ENCODE assay signal across 8 cellular contexts in the genomic region with DNA sequence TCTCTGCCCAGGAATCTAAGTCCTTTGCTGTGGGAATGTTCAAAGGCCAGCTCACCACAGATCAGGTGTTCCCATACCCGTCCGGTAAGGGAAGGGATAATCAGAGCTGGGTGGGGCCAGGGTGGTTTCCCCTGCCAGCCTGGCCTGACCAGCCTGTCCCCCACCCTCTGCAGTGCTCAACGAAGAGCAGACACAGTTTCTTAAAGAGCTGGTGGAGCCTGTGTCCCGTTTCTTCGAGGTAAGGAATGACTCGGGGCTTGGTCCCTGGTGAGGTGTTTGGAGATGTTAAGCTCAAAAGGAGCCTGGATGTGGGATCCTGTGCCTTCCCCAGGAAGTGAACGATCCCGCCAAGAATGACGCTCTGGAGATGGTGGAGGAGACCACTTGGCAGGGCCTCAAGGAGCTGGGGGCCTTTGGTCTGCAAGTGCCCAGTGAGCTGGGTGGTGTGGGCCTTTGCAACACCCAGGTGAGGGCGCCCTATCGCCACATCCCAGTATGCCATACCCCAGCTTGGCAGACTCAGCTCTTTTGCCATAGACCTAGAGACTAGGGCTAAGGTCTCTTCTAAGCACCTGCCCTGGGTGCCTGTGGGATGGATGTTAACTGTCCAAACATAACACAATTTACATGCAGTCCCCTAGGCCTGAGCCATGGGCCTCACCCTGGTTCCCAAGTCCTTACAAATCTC. TPM values are rescaled to one million over a fixed set of nuclear protein-coding genes. Genes with fewer than 3 reads are reported as not detected.
DNase-seq lines count a peak whose midpoint lies in the region; ATAC-seq, FAIRE-seq and TF ChIP-seq lines count a peak whose summit lies in the region.

No MANE protein-coding gene starts in this region.

- DNase-seq in CD8-positive, alpha-beta T cell, result peak in 6 of 7 experiments; percentile 38 to 70 (median 63)
- DNase-seq in HL-60 (ENCODE audit: low read depth in 1 of 2, low spot score in 1 of 2) (peak in 1 of 2 experiments; percentile 61), SK-N-SH (peak; percentile 79), astrocyte (ENCODE audit: low read depth) (peak; percentile 39), spleen (no peak), ureter (ENCODE audit: low spot score) (no peak)

- no peak overlapping the region for H2AFZ ChIP-seq in SK-N-SH (ENCODE audit: low read depth)
- no peak overlapping the region for H2AFZ ChIP-seq in astrocyte (ENCODE audit: low read depth, low read length)

- H3K79me2 ChIP-seq in SK-N-SH (ENCODE audit: insufficient read depth) (peaks cover 40% of the 10 kb centered on the region), astrocyte (ENCODE audit: insufficient read depth, low read length) (peaks cover 45% of the 10 kb centered on the region)

- no peaks in the 10 kb centered on the region for H3K9me3 Mint-ChIP-seq in CD8-positive, alpha-beta T cell
- H3K9me3 Mint-ChIP-seq in astrocyte (ENCODE audit: unreplicated experiment), result no peaks in the 10 kb centered on the region

- H3K4me1 ChIP-seq in CD8-positive, alpha-beta T cell (ENCODE audit: insufficient read depth, low read length), result peaks cover 46% of the 10 kb centered on the region
- H3K4me1 ChIP-seq in SK-N-SH (ENCODE audit: control insufficient read depth in 1 of 2, insufficient read depth in 2 of 2, low read depth in 1 of 2, low read length in 1 of 2) (peaks cover 16 to 48% of the 10 kb centered on the region in 2 experiments; a peak in 2 of 4 replicates), astrocyte (ENCODE audit: insufficient read depth, low read length) (peaks cover 32% of the 10 kb centered on the region), iPS-15b (ENCODE audit: control insufficient read depth, insufficient read depth, low read length) (peaks cover 8% of the 10 kb centered on the region), spleen (peaks cover 27 to 76% (median 57%) of the 10 kb centered on the region in 6 donors)

- H3K36me3 Mint-ChIP-seq in CD8-positive, alpha-beta T cell, result peaks cover 31% of the 10 kb centered on the region
- H3K36me3 Mint-ChIP-seq in astrocyte (ENCODE audit: low read depth, unreplicated experiment), result peaks cover 21% of the 10 kb centered on the region

- peaks cover 49% of the 10 kb centered on the region for H3F3A ChIP-seq in SK-N-SH (replicated peaks; ENCODE audit: insufficient read depth)

- peak overlapping the region; percentile 91 for H3K4me3 Mint-ChIP-seq in CD8-positive, alpha-beta T cell
- H3K4me3 Mint-ChIP-seq in astrocyte (ENCODE audit: unreplicated experiment), result peak overlapping the region; percentile 96

- no peaks in the 10 kb centered on the region for H3K9me2 ChIP-seq in SK-N-SH

- FAIRE-seq in astrocyte (lab: Jason Lieb, UNC), result no peak

- H3K27me3 Mint-ChIP-seq in CD8-positive, alpha-beta T cell (ENCODE audit: low read depth), result no peaks in the 10 kb centered on the region
- H3K27me3 Mint-ChIP-seq in astrocyte (ENCODE audit: low read depth, unreplicated experiment), result no peaks in the 10 kb centered on the region

- no peaks in the 10 kb centered on the region; the same call in 1 of the 2 replicates for H4K20me1 ChIP-seq in SK-N-SH (ENCODE audit: insufficient read depth)
- peaks cover 60% of the 10 kb centered on the region for H4K20me1 ChIP-seq in astrocyte (ENCODE audit: insufficient read depth, low read length)

- peaks cover 9% of the 10 kb centered on the region for H3K36me3 ChIP-seq in CD8-positive, alpha-beta T cell (ENCODE audit: insufficient read depth, low read length)
- peaks cover 28 to 37% of the 10 kb centered on the region in 2 experiments for H3K36me3 ChIP-seq in SK-N-SH (replicated peaks in 1 of 2; ENCODE audit: control insufficient read depth in 1 of 2, insufficient read depth in 2 of 2, low read length in 1 of 2)
- H3K36me3 ChIP-seq in astrocyte (ENCODE audit: insufficient read depth, low read length), result peaks cover 13% of the 10 kb centered on the region
- peaks cover 44% of the 10 kb centered on the region for H3K36me3 ChIP-seq in iPS-15b (ENCODE audit: control insufficient read depth, insufficient read depth, low read length)
- H3K36me3 ChIP-seq in spleen, result peaks cover 0 to 50% (median 37%) of the 10 kb centered on the region in 6 donors

- H3K27ac ChIP-seq in CD8-positive, alpha-beta T cell (ENCODE audit: low read depth, low read length), result peak overlapping the region; percentile 35
- H3K27ac ChIP-seq in HL-60 (replicated peaks), result peak overlapping the region; percentile 63
- H3K27ac ChIP-seq in SK-N-SH (ENCODE audit: low read depth in 2 of 2, low read length in 1 of 2), result peak overlapping the region; percentile 76 to 89
- H3K27ac ChIP-seq in astrocyte (ENCODE audit: low read depth, low read length), result peak overlapping the region; percentile 80
- peak overlapping the region; percentile 91 to 99 (median 94) for H3K27ac ChIP-seq in spleen

- POLR2A ChIA-PET in CD8-positive, alpha-beta T cell (lab: Charles Lee), result interaction anchor here (0.9 to 3.5 kb wide), 9 partner anchors 11 to 466 kb away, joined by 4 to 26 read pairs (median 8); partner anchors contain the start of genes DVL2, GABARAP, GPS2 and PHF23
- POLR2A ChIA-PET in SK-N-SH (lab: Yijun Ruan, JAX), result interaction anchor here (0.6 to 4.9 kb wide), 15 partner anchors 9 to 636 kb away, joined by 3 to 27 read pairs (median 4); partner anchors contain the start of genes CTDNEP1, DVL2, ELP5 and GABARAP

- TF ChIP-seq CTCF in CD8-positive, alpha-beta T cell (IDR thresholded peaks at IDR 0.05), result no peak
- peak; percentile 17 for TF ChIP-seq CTCF in HL-60 (IDR thresholded peaks at IDR 0.05; ENCODE audit: insufficient read depth, low read length)
- TF ChIP-seq CTCF in SK-N-SH (IDR thresholded peaks at IDR 0.05), result peak; percentile 64
- peak; percentile 41 for TF ChIP-seq CTCF in astrocyte (IDR thresholded peaks at IDR 0.05; ENCODE audit: insufficient read depth, low read depth, low read length)
- TF ChIP-seq CTCF in spleen (IDR thresholded peaks at IDR 0.05 in 8 of 11, conservative IDR thresholded peaks at IDR 0.05 in 3 of 11), result peak in 9 of 11 experiments; percentile 6 to 72 (median 45)

- WGBS in SK-N-SH (ENCODE audit: low lambda C conversion rate), result 26% methylated on average over 10 of the region's 11 CpGs
- WGBS in spleen, 5 donors, result 25 to 44% (median 29%) methylated on average over 10 to 11 of the region's 11 CpGs

- CTCF ChIA-PET in CD8-positive, alpha-beta T cell (lab: Charles Lee), result interaction anchor here (1.0 to 5.2 kb wide), 10 partner anchors 11 to 199 kb away, joined by 3 to 35 read pairs (median 6); partner anchors contain the start of genes GABARAP and PHF23
- CTCF ChIA-PET in SK-N-SH (lab: Yijun Ruan, JAX), result interaction anchor here (0.9 to 4.3 kb wide), 12 partner anchors 11 to 202 kb away, joined by 3 to 44 read pairs (median 5); partner anchors contain the start of genes CTDNEP1, DVL2, GABARAP and PHF23

- intact Hi-C loops in CD8-positive, alpha-beta T cell (cut with DNase I, micrococcal nuclease), result loop anchor here (1.0 to 2.0 kb wide), 2 partner anchors 14 to 74 kb away; partner anchors contain the start of genes DVL2 (in 2 of the 2) and YBX2 (in 1 of the 2)
- intact Hi-C loops in spleen (cut with DNase I; ENCODE audit: low total_unique reads), result no loop called here

- ATAC-seq in CD8-positive, alpha-beta T cell, result peak; percentile 60
- no peak for ATAC-seq in GM19328 (IDR thresholded peaks at IDR 0.05; ENCODE audit: unreplicated experiment)

- H3K4me3 ChIP-seq in CD8-positive, alpha-beta T cell (ENCODE audit: low read depth, low read length), result peak overlapping the region; percentile 97
- H3K4me3 ChIP-seq in HL-60 (replicated peaks; ENCODE audit: insufficient read depth, low read length) (peak overlapping the region; percentile 60), SK-N-SH (ENCODE audit: low read depth in 2 of 2, low read length in 1 of 2) (peak overlapping the region; percentile 79 to 99), astrocyte (ENCODE audit: insufficient read depth, low read depth, low read length) (peak overlapping the region; percentile 73), iPS-15b (ENCODE audit: low read depth, low read length) (peak overlapping the region; percentile 69), spleen (peak overlapping the region; percentile 83 to 99 (median 92))

- H3K9me3 ChIP-seq in CD8-positive, alpha-beta T cell (ENCODE audit: low read length), result no peaks in the 10 kb centered on the region
- H3K9me3 ChIP-seq in SK-N-SH, result no peaks in the 10 kb centered on the region
- H3K9me3 ChIP-seq in astrocyte (ENCODE audit: insufficient read depth, low read depth, low read length), result no peaks in the 10 kb centered on the region
- no peaks in the 10 kb centered on the region for H3K9me3 ChIP-seq in iPS-15b (ENCODE audit: control insufficient read depth, insufficient read depth, low read length)
- no peaks in the 10 kb centered on the region for H3K9me3 ChIP-seq in spleen

- H3K4me1 Mint-ChIP-seq in CD8-positive, alpha-beta T cell (ENCODE audit: low read depth), result peaks cover 49% of the 10 kb centered on the region
- H3K4me1 Mint-ChIP-seq in astrocyte (ENCODE audit: low read depth, unreplicated experiment), result peaks cover 26% of the 10 kb centered on the region

- no peak for TF ChIP-seq EP300 in SK-N-SH (IDR thresholded peaks at IDR 0.05; ENCODE audit: borderline replicate concordance in 1 of 2, low read depth in 1 of 2, low read length in 1 of 2)

- H3K27me3 ChIP-seq in CD8-positive, alpha-beta T cell (ENCODE audit: insufficient read depth, low read length), result no peaks in the 10 kb centered on the region
- H3K27me3 ChIP-seq in HL-60 (ENCODE audit: insufficient read depth, poor library complexity, severe bottlenecking) (no peaks in the 10 kb centered on the region), SK-N-SH (ENCODE audit: insufficient read depth) (no peaks in the 10 kb centered on the region), astrocyte (ENCODE audit: insufficient read depth, low read length) (no peaks in the 10 kb centered on the region), iPS-15b (ENCODE audit: control insufficient read depth, insufficient read depth, low read length) (no peaks in the 10 kb centered on the region), spleen (replicated peaks in 1 of 7) (no peaks in the 10 kb centered on the region)

- H3K27ac Mint-ChIP-seq in CD8-positive, alpha-beta T cell, result peak overlapping the region; percentile 90
- peak overlapping the region; percentile 98 for H3K27ac Mint-ChIP-seq in astrocyte (ENCODE audit: unreplicated experiment)

- peak overlapping the region; percentile 100 for H3K4me2 ChIP-seq in SK-N-SH
- peak overlapping the region; percentile 92 for H3K4me2 ChIP-seq in astrocyte (ENCODE audit: low read length)

- TF ChIP-seq POLR2A in spleen (IDR thresholded peaks at IDR 0.05), result no peak

- peak overlapping the region; percentile 88 for H3K9ac ChIP-seq in SK-N-SH
- peak overlapping the region; percentile 93 for H3K9ac ChIP-seq in astrocyte (ENCODE audit: low read length)
- peak overlapping the region; percentile 68 for H3K9ac ChIP-seq in iPS-15b (ENCODE audit: low read depth, low read length)

- peak; percentile 63 for TF ChIP-seq RAD21 in SK-N-SH (IDR thresholded peaks at IDR 0.05; ENCODE audit: low read length)

RNA-seq across cellular contexts. Expression of gene ACADVL, which starts 1.0 kb away (rescaled TPM):
- 100 to 1,000 TPM; 264 to 275 TPM for total RNA-seq in CD8-positive, alpha-beta T cell
- polyA plus RNA-seq in SK-N-SH (2012; rRNA removed) (635 and 796 TPM in 2 replicates), spleen (100 to 1,000 TPM; 320 to 963 (median 710) TPM)
- 137 and 176 TPM in 2 replicates for polyA plus RNA-seq in SK-N-SH (2012; cell fraction: cytosol; rRNA removed)
- 6,138 and 6,607 TPM in 2 replicates for polyA plus RNA-seq in SK-N-SH (2012; cell fraction: nucleus; rRNA removed)
- total RNA-seq in astrocyte (354 and 399 TPM in 2 replicates), spleen (100 to 1,000 TPM; 402 to 903 (median 548) TPM), ureter (855 TPM)

RNA-seq across cellular contexts. Expression of gene DLG4, which starts 1.1 kb away (rescaled TPM):
- 1 to 10 TPM; 5.8 to 8.1 TPM for total RNA-seq in CD8-positive, alpha-beta T cell
- 22.1 and 30.5 TPM in 2 replicates for polyA plus RNA-seq in SK-N-SH (2012; rRNA removed)
- polyA plus RNA-seq in SK-N-SH (2012; cell fraction: cytosol; rRNA removed), result 14.0 and 19.9 TPM in 2 replicates
- 74.2 and 83.3 TPM in 2 replicates for polyA plus RNA-seq in SK-N-SH (2012; cell fraction: nucleus; rRNA removed)
- total RNA-seq in astrocyte, result 45.6 and 48.0 TPM in 2 replicates
- total RNA-seq in spleen, result 10 to 100 TPM; 17.0 to 38.5 (median 30.5) TPM
- polyA plus RNA-seq in spleen, result 10 to 100 TPM in 1 of 3 donors, 1 to 10 TPM in 2; 3.0 to 21.5 (median 4.3) TPM
- 26.8 TPM for total RNA-seq in ureter

RNA-seq across cellular contexts. Expression of gene DVL2, which starts 13.6 kb away (rescaled TPM):
- total RNA-seq in CD8-positive, alpha-beta T cell, result 10 to 100 TPM; 46.9 to 49.3 TPM
- polyA plus RNA-seq in SK-N-SH (2012; rRNA removed) (6.9 and 8.3 TPM in 2 replicates), spleen (10 to 100 TPM in 2 of 3 donors, 1 to 10 TPM in 1; 9.8 to 29.2 (median 11.7) TPM)
- polyA plus RNA-seq in SK-N-SH (2012; cell fraction: cytosol; rRNA removed), result 4.9 and 7.1 TPM in 2 replicates
- 17.8 and 26.4 TPM in 2 replicates for polyA plus RNA-seq in SK-N-SH (2012; cell fraction: nucleus; rRNA removed)
- total RNA-seq in astrocyte (30.2 and 34.4 TPM in 2 replicates), spleen (10 to 100 TPM; 36.9 to 48.0 (median 39.2) TPM), ureter (38.4 TPM)

RNA-seq across cellular contexts. Expression of gene PHF23, which starts 18.5 kb away (rescaled TPM):
- total RNA-seq in CD8-positive, alpha-beta T cell, result 1 to 10 TPM; 2.8 to 3.1 TPM
- polyA plus RNA-seq in SK-N-SH (2012; rRNA removed) (53.3 and 58.5 TPM in 2 replicates), spleen (10 to 100 TPM; 27.4 to 50.4 (median 33.2) TPM)
- 47.9 and 57.2 TPM in 2 replicates for polyA plus RNA-seq in SK-N-SH (2012; cell fraction: cytosol; rRNA removed)
- polyA plus RNA-seq in SK-N-SH (2012; cell fraction: nucleus; rRNA removed), result 45.2 and 50.5 TPM in 2 replicates
- total RNA-seq in astrocyte (78.0 and 89.5 TPM in 2 replicates), spleen (10 to 100 TPM; 33.1 to 47.6 (median 38.8) TPM), ureter (37.6 TPM)

RNA-seq across cellular contexts. Expression of gene GABARAP, which starts 21.5 kb away (rescaled TPM):
- 100 to 1,000 TPM; 165 to 173 TPM for total RNA-seq in CD8-positive, alpha-beta T cell
- 585 and 637 TPM in 2 replicates for polyA plus RNA-seq in SK-N-SH (2012; rRNA removed)
- 741 and 785 TPM in 2 replicates for polyA plus RNA-seq in SK-N-SH (2012; cell fraction: cytosol; rRNA removed)
- 215 and 225 TPM in 2 replicates for polyA plus RNA-seq in SK-N-SH (2012; cell fraction: nucleus; rRNA removed)
- total RNA-seq in astrocyte, result 434 and 454 TPM in 2 replicates
- total RNA-seq in spleen, result 100 to 1,000 TPM; 222 to 519 (median 438) TPM
- 100 to 1,000 TPM; 755 to 855 (median 822) TPM for polyA plus RNA-seq in spleen
- 453 TPM for total RNA-seq in ureter

Comparison
In these comparisons a context has a peak if more than half of its experiments do, and no peak if none do; other contexts are left out.
1. DNase-seq: peak in CD8-positive, alpha-beta T cell (6 of 7), SK-N-SH (single experiment) and astrocyte (single experiment); none in spleen (single experiment) and ureter (single experiment).
2. H3K27ac ChIP-seq: peak in every context shown above with its lines; median percentile 94 in spleen; 82 in SK-N-SH; 80 in astrocyte; 63 in HL-60; 35 in CD8-positive, alpha-beta T cell.
3. Peak in every context shown above with its lines, with median percentiles within 50 percentile points of each other: H3K4me3 ChIP-seq and H3K9ac ChIP-seq.